Comparison of ENCODE assay signal across 23 cellular contexts in the genomic region with DNA sequence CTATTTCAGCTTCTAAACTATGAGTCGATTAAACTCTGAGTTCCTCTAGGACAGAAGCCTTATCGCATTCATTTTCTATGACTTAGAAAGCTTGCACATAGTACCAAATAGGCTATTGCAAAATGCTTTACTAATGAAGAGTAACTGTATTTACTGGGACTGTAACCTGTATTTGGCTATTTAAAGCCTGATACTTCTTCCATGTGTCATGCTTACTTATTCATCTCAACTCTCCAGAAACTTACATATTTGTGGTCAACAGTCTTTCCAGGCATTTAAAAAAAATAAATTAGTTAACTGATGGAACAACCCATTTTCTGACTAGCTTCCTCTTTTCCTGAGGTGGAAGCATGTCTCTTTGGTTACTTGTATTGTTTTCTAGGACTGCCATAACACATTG.
A peak's percentile ranks its signal among the peaks of the same experiment; 100 is the strongest.
DNase-seq lines count a peak whose midpoint lies in the region; ATAC-seq, FAIRE-seq and TF ChIP-seq lines count a peak whose summit lies in the region.
"Had no signal": no experiment of that assay in that cellular context is flagged by ENCODE, and none has a peak within 500 bp of the region (broad histone marks: within the 10 kb centered on the region; RNA-seq: fewer than 3 reads in every experiment).

No MANE protein-coding gene starts in this region.

- H3K9me3 Mint-ChIP-seq in activated CD4-positive, alpha-beta memory T cell treated with anti-CD3 and anti-CD28 coated beads for 36 hours, result no peaks in the 10 kb centered on the region
- H3K9me3 Mint-ChIP-seq: activated CD4-positive, alpha-beta T cell treated with anti-CD3 and anti-CD28 coated beads, Interleukin-2, amount 10 ng/mL, durations not matched to agents 7 days and 5 days; activated naive CD8-positive, alpha-beta T cell treated with anti-CD3 and anti-CD28 coated beads for 36 hours; activated T-helper 17 cell treated with anti-CD3 and anti-CD28 coated beads, Interleukin-2, amount 50 U/mL, for 72 hours; brain; effector memory CD8-positive, alpha-beta T cell; T-helper 2 cell treated with Interferon-gamma antibody and Interleukin-4, amounts not matched to agents 5 μg/mL and 100 μg/mL, for 36 hours had no signal

- no peak overlapping the region for H3K4me3 ChIP-seq in fibroblast of mammary gland (ENCODE audit: control insufficient read depth, low read depth, low read length)
- no peak overlapping the region for H3K4me3 ChIP-seq in HepG2 (replicated peaks in 1 of 3; ENCODE audit: insufficient read depth in 1 of 3, low read depth in 2 of 3, low read length in 3 of 3)
- H3K4me3 ChIP-seq: colonic mucosa, Peyer's patch, SK-N-MC had no signal

- POLR2A ChIA-PET in HepG2 (lab: Yijun Ruan, JAX), result no interaction called here
- POLR2A ChIA-PET in activated CD4-positive, alpha-beta memory T cell treated with anti-CD3 and anti-CD28 coated beads for 36 hours (lab: Charles Lee), result no interaction called here

- no peaks in the 10 kb centered on the region for H3K36me3 Mint-ChIP-seq in activated CD4-positive, alpha-beta memory T cell treated with anti-CD3 and anti-CD28 coated beads for 36 hours
- H3K36me3 Mint-ChIP-seq: activated naive CD8-positive, alpha-beta T cell treated with anti-CD3 and anti-CD28 coated beads for 36 hours; brain; CD8-positive, alpha-beta memory T cell; immature natural killer cell had no signal

- CTCF ChIA-PET in HepG2 (lab: Yijun Ruan, JAX; ENCODE audit: low intra/inter-chr PET ratio, low total read pairs), result no interaction called here
- CTCF ChIA-PET in activated CD4-positive, alpha-beta memory T cell treated with anti-CD3 and anti-CD28 coated beads for 36 hours (lab: Charles Lee), result no interaction called here

- no peaks in the 10 kb centered on the region for H3K27me3 ChIP-seq in HepG2 (ENCODE audit: control insufficient read depth in 1 of 2, insufficient read depth in 2 of 2, low read length in 2 of 2)
- H3K27me3 ChIP-seq: colonic mucosa, Peyer's patch had no signal

- no peaks in the 10 kb centered on the region for H3K36me3 ChIP-seq in HepG2 (replicated peaks in 1 of 2; ENCODE audit: control insufficient read depth in 1 of 2, insufficient read depth in 2 of 2, low read length in 2 of 2)
- H3K36me3 ChIP-seq: colonic mucosa, Peyer's patch, WERI-Rb-1 had no signal

- 38% methylated on average over 2 of the region's 2 CpGs for WGBS in HepG2 (ENCODE audit: low lambda C conversion rate)

- FAIRE-seq in H54 (lab: Jason Lieb, UNC), result no peak
- no peak for FAIRE-seq in HepG2 (lab: Jason Lieb, UNC)

- BruUV-seq in HepG2 (replicated peaks; lab: Mats Ljungman, UMichigan), result no TSS peak

- H3K9me3 ChIP-seq in HepG2 (ENCODE audit: low read length), result no peaks in the 10 kb centered on the region
- H3K9me3 ChIP-seq: colonic mucosa, Peyer's patch had no signal

- no peaks in the 10 kb centered on the region for H3K4me1 ChIP-seq in HepG2 (ENCODE audit: insufficient read depth, low read length)
- H3K4me1 ChIP-seq: colonic mucosa, Peyer's patch had no signal

- no peak for ATAC-seq in HepG2
- ATAC-seq: activated T-helper 17 cell treated with anti-CD3 and anti-CD28 coated beads, Interleukin-2, amount 50 U/mL, for 72 hours; effector memory CD8-positive, alpha-beta T cell; left ventricle myocardium superior had no signal

- no peak overlapping the region for H3K27ac Mint-ChIP-seq in activated CD4-positive, alpha-beta memory T cell treated with anti-CD3 and anti-CD28 coated beads for 36 hours
- H3K27ac Mint-ChIP-seq: activated CD4-positive, alpha-beta T cell treated with anti-CD3 and anti-CD28 coated beads, Interleukin-2, amount 10 ng/mL, durations not matched to agents 7 days and 5 days; activated naive CD8-positive, alpha-beta T cell treated with anti-CD3 and anti-CD28 coated beads for 36 hours; activated T-helper 17 cell treated with anti-CD3 and anti-CD28 coated beads, Interleukin-2, amount 50 U/mL, for 72 hours; brain; CD8-positive, alpha-beta memory T cell; effector memory CD8-positive, alpha-beta T cell; immature natural killer cell; T-helper 2 cell treated with Interferon-gamma antibody and Interleukin-4, amounts not matched to agents 5 μg/mL and 100 μg/mL, for 36 hours had no signal

- H2AFZ ChIP-seq in HepG2 (ENCODE audit: low read length), result no peak overlapping the region

- no peak overlapping the region for H3K4me2 ChIP-seq in HepG2 (ENCODE audit: low read depth, low read length)

- no peak for TF ChIP-seq RAD21 in HepG2 (CRISPR knock-in tag; IDR thresholded peaks at IDR 0.05)

- H3K4me3 Mint-ChIP-seq in activated CD4-positive, alpha-beta memory T cell treated with anti-CD3 and anti-CD28 coated beads for 36 hours, result no peak overlapping the region
- H3K4me3 Mint-ChIP-seq: activated CD4-positive, alpha-beta T cell treated with anti-CD3 and anti-CD28 coated beads, Interleukin-2, amount 10 ng/mL, durations not matched to agents 7 days and 5 days; activated naive CD8-positive, alpha-beta T cell treated with anti-CD3 and anti-CD28 coated beads for 36 hours; activated T-helper 17 cell treated with anti-CD3 and anti-CD28 coated beads, Interleukin-2, amount 50 U/mL, for 72 hours; brain; CD8-positive, alpha-beta memory T cell; effector memory CD8-positive, alpha-beta T cell; immature natural killer cell; T-helper 2 cell treated with Interferon-gamma antibody and Interleukin-4, amounts not matched to agents 5 μg/mL and 100 μg/mL, for 36 hours had no signal

- TF ChIP-seq POLR2A in H54 (IDR thresholded peaks at IDR 0.05; ENCODE audit: low read depth, low read length) (no peak), HepG2 (IDR thresholded peaks at IDR 0.05; ENCODE audit: insufficient read depth in 1 of 2, low read depth in 2 of 2, low read length in 2 of 2) (no peak)

- H3K9ac ChIP-seq in HepG2 (ENCODE audit: insufficient read depth, low read depth, low read length), result no peak overlapping the region

- H3K79me2 ChIP-seq in HepG2 (ENCODE audit: insufficient read depth, low read length), result no peaks in the 10 kb centered on the region

- H4K20me1 ChIP-seq in HepG2 (ENCODE audit: insufficient read depth, low read length), result no peaks in the 10 kb centered on the region

- no peaks in the 10 kb centered on the region for H3K4me1 Mint-ChIP-seq in activated CD4-positive, alpha-beta memory T cell treated with anti-CD3 and anti-CD28 coated beads for 36 hours (ENCODE audit: low read depth)
- H3K4me1 Mint-ChIP-seq: activated CD4-positive, alpha-beta T cell treated with anti-CD3 and anti-CD28 coated beads, Interleukin-2, amount 10 ng/mL, durations not matched to agents 7 days and 5 days; activated naive CD8-positive, alpha-beta T cell treated with anti-CD3 and anti-CD28 coated beads for 36 hours; activated T-helper 17 cell treated with anti-CD3 and anti-CD28 coated beads, Interleukin-2, amount 50 U/mL, for 72 hours; CD8-positive, alpha-beta memory T cell; immature natural killer cell had no signal

- in situ Hi-C loops in HepG2 (cut with HindIII; ENCODE audit: extremely low pct_ligation_motif_present, low pct_unique_long_range_greater_than_20kb), result no loop called here

- intact Hi-C loops in HepG2 (cut with micrococcal nuclease; ENCODE audit: unreplicated experiment), result no loop called here
- intact Hi-C loops in activated CD4-positive, alpha-beta memory T cell treated with anti-CD3 and anti-CD28 coated beads for 36 hours (cut with micrococcal nuclease), result no loop called here

- DNase-seq in H54 (ENCODE audit: insufficient read length, low spot score) (peak; percentile 3), RKO (ENCODE audit: low spot score) (peak; percentile 18), fibroblast of mammary gland (ENCODE audit: low read depth) (peak; percentile 1), stromal cell of bone marrow (ENCODE audit: low read depth) (peak; percentile 6), HepG2 (ENCODE audit: low spot score) (no peak), cerebellum (ENCODE audit: low spot score) (no peak)
- DNase-seq in activated CD4-positive, alpha-beta memory T cell treated with anti-CD3 and anti-CD28 coated beads for 36 hours, result no peak
- DNase-seq: activated CD4-positive, alpha-beta T cell treated with anti-CD3 and anti-CD28 coated beads, Interleukin-2, amount 10 ng/mL, durations not matched to agents 7 days and 5 days; activated naive CD8-positive, alpha-beta T cell treated with anti-CD3 and anti-CD28 coated beads for 36 hours; AML-193; CD8-positive, alpha-beta memory T cell; colonic mucosa; effector memory CD8-positive, alpha-beta T cell; immature natural killer cell; left ventricle myocardium superior; NCI-H1417; NCI-H510A; Peyer's patch; WERI-Rb-1 had no signal

- H3K27me3 Mint-ChIP-seq in activated CD4-positive, alpha-beta memory T cell treated with anti-CD3 and anti-CD28 coated beads for 36 hours, result no peaks in the 10 kb centered on the region
- H3K27me3 Mint-ChIP-seq: activated CD4-positive, alpha-beta T cell treated with anti-CD3 and anti-CD28 coated beads, Interleukin-2, amount 10 ng/mL, durations not matched to agents 7 days and 5 days; activated naive CD8-positive, alpha-beta T cell treated with anti-CD3 and anti-CD28 coated beads for 36 hours; activated T-helper 17 cell treated with anti-CD3 and anti-CD28 coated beads, Interleukin-2, amount 50 U/mL, for 72 hours; brain; CD8-positive, alpha-beta memory T cell; effector memory CD8-positive, alpha-beta T cell had no signal

- no peak overlapping the region for H3K27ac ChIP-seq in HepG2 (ENCODE audit: extremely low read length, insufficient read depth, low read length)
- H3K27ac ChIP-seq: colonic mucosa, Peyer's patch, SK-N-MC, WERI-Rb-1 had no signal

- no peak for TF ChIP-seq EP300 in HepG2 (IDR thresholded peaks at IDR 0.05; ENCODE audit: low read depth in 2 of 2, low read length in 2 of 2)
- TF ChIP-seq EP300 in HepG2 (CRISPR knock-in tag; IDR thresholded peaks at IDR 0.05; ENCODE audit: borderline replicate concordance), result no peak

- TF ChIP-seq CTCF in fibroblast of mammary gland (conservative IDR thresholded peaks at IDR 0.05; ENCODE audit: control insufficient read depth, insufficient read depth, low read depth, low read length) (no peak), HepG2 (CRISPR knock-in tag; IDR thresholded peaks at IDR 0.05) (no peak)

TF ChIP-seq in HepG2, 621 proteins besides CTCF, POLR2A, EP300 and RAD21 (continues in another document):
- TF ChIP-seq, protein P1, sequence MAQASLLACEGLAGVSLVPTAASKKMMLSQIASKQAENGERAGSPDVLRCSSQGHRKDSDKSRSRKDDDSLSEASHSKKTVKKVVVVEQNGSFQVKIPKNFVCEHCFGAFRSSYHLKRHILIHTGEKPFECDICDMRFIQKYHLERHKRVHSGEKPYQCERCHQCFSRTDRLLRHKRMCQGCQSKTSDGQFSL (CRISPR knock-in tag; IDR thresholded peaks at IDR 0.05), result no peak
- TF ChIP-seq RFX1 (IDR thresholded peaks at IDR 0.05), result no peak
- TF ChIP-seq ZNF431 (CRISPR knock-in tag; IDR thresholded peaks at IDR 0.05; ENCODE audit: borderline replicate concordance, low read depth), result no peak
- TF ChIP-seq HNF4A (CRISPR knock-in tag; IDR thresholded peaks at IDR 0.05), result no peak

Comparison
In these comparisons a context has a peak if more than half of its experiments do, and no peak if none do; other contexts are left out.
1. DNase-seq: peak in H54 (single experiment), RKO (single experiment), fibroblast of mammary gland (single experiment) and stromal cell of bone marrow (single experiment); none in HepG2 (single experiment), cerebellum (single experiment) and activated CD4-positive, alpha-beta memory T cell treated with anti-CD3 and anti-CD28 coated beads for 36 hours (single experiment).